9 cellular contexts compared by ENCODE assay signal in genomic region chr17:27559996-27560481, GRCh38.
A peak's percentile ranks its signal among the peaks of the same experiment; 100 is the strongest.
DNase-seq lines count a peak whose midpoint lies in the region; ATAC-seq lines count a peak whose summit lies in the region.
"Had no signal": no experiment of that assay in that cellular context is flagged by ENCODE, and none has a peak within 500 bp of the region (broad histone marks: within the 10 kb centered on the region; RNA-seq: fewer than 3 reads in every experiment).

No MANE protein-coding gene starts in this region.

- peak overlapping the region; percentile 72 for H3K9ac ChIP-seq in adipocyte (ENCODE audit: low read length)

- H3K27me3 ChIP-seq in adipocyte (replicated peaks; ENCODE audit: control insufficient read depth, insufficient read depth, low read length) (no peaks in the 10 kb centered on the region), right cardiac atrium (ENCODE audit: control insufficient read depth, insufficient read depth) (no peaks in the 10 kb centered on the region)

- peaks cover 28% of the 10 kb centered on the region for H3K4me1 ChIP-seq in adipocyte (ENCODE audit: control insufficient read depth, insufficient read depth, low read length)
- peaks cover 12% of the 10 kb centered on the region for H3K4me1 ChIP-seq in right cardiac atrium (ENCODE audit: control insufficient read depth, insufficient read depth, low read length)

- DNase-seq in HCEC 1CT (peak; percentile 82), adipocyte (ENCODE audit: low read depth) (peak; percentile 85), right cardiac atrium (peak; percentile 88 to 89 (median 89)), AML-193 (lab: John Stamatoyannopoulos, UW) (no peak), SHP77 treated with DMSO at 0.1 percent for 48 hours (lab: John Stamatoyannopoulos, UW) (no peak)
- DNase-seq in activated naive CD8-positive, alpha-beta T cell treated with anti-CD3 and anti-CD28 coated beads for 36 hours, result no peak
- DNase-seq: activated T-cell treated with anti-CD3 and anti-CD28 coated beads, Interleukin-2, amount 50 U/mL, for 1 hour had no signal

- H3K27ac Mint-ChIP-seq in stimulated activated memory B cell treated with anti-CD40 and anti-IgM and Interleukin-4, amounts not matched to agents 10 μg/mL and 1 μg/mL and 100 μg/mL, for 72 hours, result peak overlapping the region; percentile 15
- H3K27ac Mint-ChIP-seq in activated naive CD8-positive, alpha-beta T cell treated with anti-CD3 and anti-CD28 coated beads for 36 hours, result no peak overlapping the region

- peaks cover 24% of the 10 kb centered on the region for H3K4me1 Mint-ChIP-seq in stimulated activated memory B cell treated with anti-CD40 and anti-IgM and Interleukin-4, amounts not matched to agents 10 μg/mL and 1 μg/mL and 100 μg/mL, for 72 hours
- H3K4me1 Mint-ChIP-seq in activated naive CD8-positive, alpha-beta T cell treated with anti-CD3 and anti-CD28 coated beads for 36 hours, result peaks cover 11% of the 10 kb centered on the region

- no peak overlapping the region for H3K4me3 Mint-ChIP-seq in stimulated activated memory B cell treated with anti-CD40 and anti-IgM and Interleukin-4, amounts not matched to agents 10 μg/mL and 1 μg/mL and 100 μg/mL, for 72 hours
- no peak overlapping the region for H3K4me3 Mint-ChIP-seq in activated naive CD8-positive, alpha-beta T cell treated with anti-CD3 and anti-CD28 coated beads for 36 hours

- ATAC-seq in right cardiac atrium (peak; percentile 96 to 97), GM19023 (IDR thresholded peaks at IDR 0.05; ENCODE audit: unreplicated experiment) (no peak)
- no peak for ATAC-seq in stimulated activated memory B cell treated with anti-CD40 and anti-IgM and Interleukin-4, amounts not matched to agents 10 μg/mL and 1 μg/mL and 100 μg/mL, for 72 hours

- H3K4me3 ChIP-seq in adipocyte (ENCODE audit: low read length) (peak overlapping the region; percentile 74), right cardiac atrium (ENCODE audit: low read length) (peak overlapping the region; percentile 6)

- H3K27ac ChIP-seq in right cardiac atrium (ENCODE audit: low read length), result peak overlapping the region; percentile 77

- 7% methylated on average over 11 of the region's 11 CpGs for WGBS in right cardiac atrium

- H3K27me3 Mint-ChIP-seq in stimulated activated memory B cell treated with anti-CD40 and anti-IgM and Interleukin-4, amounts not matched to agents 10 μg/mL and 1 μg/mL and 100 μg/mL, for 72 hours, result no peaks in the 10 kb centered on the region
- H3K27me3 Mint-ChIP-seq in activated naive CD8-positive, alpha-beta T cell treated with anti-CD3 and anti-CD28 coated beads for 36 hours, result no peaks in the 10 kb centered on the region

- H3K36me3 ChIP-seq in adipocyte (ENCODE audit: control insufficient read depth, insufficient read depth, low read length, severe bottlenecking), result no peaks in the 10 kb centered on the region

- H3K9me3 ChIP-seq in adipocyte (ENCODE audit: control insufficient read depth, low read length) (no peaks in the 10 kb centered on the region), right cardiac atrium (ENCODE audit: control insufficient read depth, low read length) (no peaks in the 10 kb centered on the region)

- no peaks in the 10 kb centered on the region for H3K9me3 Mint-ChIP-seq in stimulated activated memory B cell treated with anti-CD40 and anti-IgM and Interleukin-4, amounts not matched to agents 10 μg/mL and 1 μg/mL and 100 μg/mL, for 72 hours
- no peaks in the 10 kb centered on the region for H3K9me3 Mint-ChIP-seq in activated naive CD8-positive, alpha-beta T cell treated with anti-CD3 and anti-CD28 coated beads for 36 hours

- intact Hi-C loops in right cardiac atrium (cut with DNase I), result no loop called here

- H3K36me3 Mint-ChIP-seq in stimulated activated memory B cell treated with anti-CD40 and anti-IgM and Interleukin-4, amounts not matched to agents 10 μg/mL and 1 μg/mL and 100 μg/mL, for 72 hours, result peaks cover 53% of the 10 kb centered on the region
- H3K36me3 Mint-ChIP-seq in activated naive CD8-positive, alpha-beta T cell treated with anti-CD3 and anti-CD28 coated beads for 36 hours, result peaks cover 38% of the 10 kb centered on the region

Comparison
In these comparisons a context has a peak if more than half of its experiments do, and no peak if none do; other contexts are left out.
1. DNase-seq: peak in HCEC 1CT (single experiment), adipocyte (single experiment) and right cardiac atrium (3 of 3); none in AML-193 (0 of 2), activated naive CD8-positive, alpha-beta T cell treated with anti-CD3 and anti-CD28 coated beads for 36 hours (single experiment) and SHP77 treated with DMSO at 0.1 percent for 48 hours (single experiment).
2. ATAC-seq: peak in right cardiac atrium (2 of 2); none in stimulated activated memory B cell treated with anti-CD40 and anti-IgM and Interleukin-4, amounts not matched to agents 10 μg/mL and 1 μg/mL and 100 μg/mL, for 72 hours (single experiment) and GM19023 (single experiment).